ENCODE assay signal across 18 cellular contexts in genomic region chr7:55512635-55513034, GRCh38. TPM values are rescaled to one million over a fixed set of nuclear protein-coding genes. Genes with fewer than 3 reads are reported as not detected.
A peak's percentile ranks its signal among the peaks of the same experiment; 100 is the strongest.
DNase-seq lines count a peak whose midpoint lies in the region; ATAC-seq and TF ChIP-seq lines count a peak whose summit lies in the region.
"Had no signal": no experiment of that assay in that cellular context is flagged by ENCODE, and none has a peak within 500 bp of the region (broad histone marks: within the 10 kb centered on the region; RNA-seq: fewer than 3 reads in every experiment).

No MANE protein-coding gene starts in this region.

- no peak overlapping the region for H3K27ac ChIP-seq in tibial nerve

- no peaks in the 10 kb centered on the region for H3K9me3 Mint-ChIP-seq in IgD-negative memory B cell
- no peaks in the 10 kb centered on the region for H3K9me3 Mint-ChIP-seq in activated B cell treated with CpG ODN at 0.5 μM for 24 hours

- TF ChIP-seq CTCF in activated B cell treated with CpG ODN at 0.5 μM for 24 hours (IDR thresholded peaks at IDR 0.05) (no peak), tibial nerve (IDR thresholded peaks at IDR 0.05) (no peak)

- H3K27ac Mint-ChIP-seq in IgD-negative memory B cell (peak overlapping the region; percentile 46 to 88 (median 88)), activated B cell treated with CpG ODN at 0.5 μM for 24 hours (peak overlapping the region; percentile 80)

- H3K36me3 Mint-ChIP-seq in IgD-negative memory B cell (peaks cover 7% of the 10 kb centered on the region), activated B cell treated with CpG ODN at 0.5 μM for 24 hours (ENCODE audit: low read depth) (peaks cover 81% of the 10 kb centered on the region)

- no peaks in the 10 kb centered on the region for H3K27me3 Mint-ChIP-seq in IgD-negative memory B cell
- H3K27me3 Mint-ChIP-seq in activated B cell treated with CpG ODN at 0.5 μM for 24 hours: no peaks in the 10 kb centered on the region

- no peaks in the 10 kb centered on the region for H3K9me3 ChIP-seq in tibial nerve

- H3K4me3 Mint-ChIP-seq in IgD-negative memory B cell (peak overlapping the region in 1 of 4 donors; percentile 30), activated B cell treated with CpG ODN at 0.5 μM for 24 hours (no peak overlapping the region)

- WGBS in tibial nerve, 2 donors: 85 to 89% methylated on average over 8 of the region's 8 CpGs

- POLR2A ChIA-PET in activated B cell treated with CpG ODN at 0.5 μM for 24 hours (lab: Charles Lee): interaction anchor here (0.6 to 24.3 kb wide), 4 partner anchors 10 to 60 kb away, joined by 4 to 357 read pairs (median 20); partner anchors contain the start of gene VOPP1

- DNase-seq in NCI-H1417 (lab: John Stamatoyannopoulos, UW) (peak in 2 of 3 experiments; percentile 17 to 66), NCI-H1417 treated with DMSO at 0.1 percent for 48 hours (lab: John Stamatoyannopoulos, UW) (no peak), activated B cell treated with CpG ODN at 0.5 μM for 24 hours (no peak), sciatic nerve (ENCODE audit: low spot score) (peak; percentile 46), NCI-H1694 treated with DMSO at 0.1 percent for 48 hours (lab: John Stamatoyannopoulos, UW) (no peak), tibial nerve (ENCODE audit: low spot score in 2 of 2) (no peak)
- DNase-seq: 8988T, C1 segment of cervical spinal cord, COR-L47, DMS153, EL, KBM-7, NCI-H1092, NCI-H2081, SIG-M5 had no signal

- ATAC-seq in activated B cell treated with CpG ODN at 0.5 μM for 24 hours (ENCODE audit: low read depth): no peak
- ATAC-seq in sciatic nerve: no peak
- no peak for ATAC-seq in HG03571 (IDR thresholded peaks at IDR 0.05; ENCODE audit: unreplicated experiment)
- ATAC-seq: HCT116 had no signal

- H3K4me1 ChIP-seq in tibial nerve: no peaks in the 10 kb centered on the region

- CTCF ChIA-PET in activated B cell treated with CpG ODN at 0.5 μM for 24 hours (lab: Charles Lee): no interaction called here

- H3K27me3 ChIP-seq in tibial nerve: no peaks in the 10 kb centered on the region

- TF ChIP-seq POLR2A in tibial nerve (IDR thresholded peaks at IDR 0.05): no peak

- intact Hi-C loops in activated B cell treated with CpG ODN at 0.5 μM for 24 hours (cut with micrococcal nuclease): no loop called here
- intact Hi-C loops in sciatic nerve (cut with DNase I): no loop called here

- no peak overlapping the region for H3K4me3 ChIP-seq in tibial nerve

- no peak for TF ChIP-seq EP300 in tibial nerve (IDR thresholded peaks at IDR 0.05)

- peaks cover 0 to 42% (median 13%) of the 10 kb centered on the region in 3 donors for H3K36me3 ChIP-seq in tibial nerve

- peaks cover 63 to 79% (median 73%) of the 10 kb centered on the region in 3 donors for H3K4me1 Mint-ChIP-seq in IgD-negative memory B cell
- H3K4me1 Mint-ChIP-seq in activated B cell treated with CpG ODN at 0.5 μM for 24 hours: peaks cover 94% of the 10 kb centered on the region

RNA-seq across cellular contexts. Expression of gene VOPP1, which starts 59.7 kb away (rescaled TPM):
- polyA plus RNA-seq in IgD-negative memory B cell: 70.2 TPM
- 403 and 438 TPM in 2 replicates for total RNA-seq in activated B cell treated with CpG ODN at 0.5 μM for 24 hours
- total RNA-seq in sciatic nerve: 66.2 TPM
- total RNA-seq in tibial nerve: 10 to 100 TPM; 49.2 to 58.5 (median 54.8) TPM

Comparison
In these comparisons a context has a peak if more than half of its experiments do, and no peak if none do; other contexts are left out.
1. DNase-seq: peak in NCI-H1417 (2 of 3) and sciatic nerve (single experiment); none in NCI-H1417 treated with DMSO at 0.1 percent for 48 hours (single experiment), activated B cell treated with CpG ODN at 0.5 μM for 24 hours (single experiment), NCI-H1694 treated with DMSO at 0.1 percent for 48 hours (single experiment) and tibial nerve (0 of 2).